Comparison of ENCODE assay signal across 24 cellular contexts in the genomic region with DNA sequence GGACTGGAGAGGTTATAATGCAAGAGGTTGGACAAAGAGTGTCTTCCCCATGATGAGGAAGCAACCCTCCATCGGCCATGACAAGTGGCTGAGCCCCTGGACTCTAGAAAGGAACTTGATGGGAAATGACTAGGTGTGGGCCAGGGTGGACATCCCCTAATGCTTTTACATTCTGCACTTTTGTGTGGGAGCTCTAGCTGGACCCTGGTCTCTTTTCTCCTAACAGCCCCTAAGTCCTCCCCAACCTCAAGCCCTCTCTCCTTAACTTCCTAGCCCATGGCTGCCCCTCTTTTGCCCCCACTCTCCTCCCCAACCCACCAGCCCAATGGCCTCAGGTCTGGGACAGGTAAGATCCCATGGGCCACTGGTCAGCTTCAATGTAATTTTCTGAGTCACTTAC. TPM values are rescaled to one million over a fixed set of nuclear protein-coding genes. Genes with fewer than 3 reads are reported as not detected.
DNase-seq lines count a peak whose midpoint lies in the region; ATAC-seq and TF ChIP-seq lines count a peak whose summit lies in the region.
"Had no signal": no experiment of that assay in that cellular context is flagged by ENCODE, and none has a peak within 500 bp of the region (broad histone marks: within the 10 kb centered on the region; RNA-seq: fewer than 3 reads in every experiment).

No MANE protein-coding gene starts in this region.

- H3K9me3 Mint-ChIP-seq in activated CD8-positive, alpha-beta memory T cell treated with anti-CD3 and anti-CD28 coated beads, Interleukin-2, amount 10 ng/mL, durations not matched to agents 7 days and 5 days (ENCODE audit: low read depth), result no peaks in the 10 kb centered on the region
- no peaks in the 10 kb centered on the region for H3K9me3 Mint-ChIP-seq in dendritic cell treated with granulocyte-macrophage colony-stimulating factor and Interleukin-4, amounts not matched to agents 40 ng/mL and 50 ng/mL, for 4 days
- H3K9me3 Mint-ChIP-seq in stimulated activated effector memory CD8-positive, alpha-beta T cell treated with anti-CD3 and anti-CD28 coated beads, Interleukin-12 subunit alpha, Interleukin-12 subunit beta, amount 100 ng/mL, for 72 hours, result no peaks in the 10 kb centered on the region
- H3K9me3 Mint-ChIP-seq: CD4-positive, alpha-beta T cell; CD8-positive, alpha-beta memory T cell had no signal

- no peak for TF ChIP-seq POLR2A in right lobe of liver (IDR thresholded peaks at IDR 0.05)

- no peak overlapping the region for H3K27ac Mint-ChIP-seq in activated CD8-positive, alpha-beta memory T cell treated with anti-CD3 and anti-CD28 coated beads, Interleukin-2, amount 10 ng/mL, durations not matched to agents 7 days and 5 days
- peak overlapping the region; percentile 37 for H3K27ac Mint-ChIP-seq in dendritic cell treated with granulocyte-macrophage colony-stimulating factor and Interleukin-4, amounts not matched to agents 40 ng/mL and 50 ng/mL, for 4 days
- H3K27ac Mint-ChIP-seq in stimulated activated effector memory CD8-positive, alpha-beta T cell treated with anti-CD3 and anti-CD28 coated beads, Interleukin-12 subunit alpha, Interleukin-12 subunit beta, amount 100 ng/mL, for 72 hours, result peak overlapping the region; percentile 39
- H3K27ac Mint-ChIP-seq: CD4-positive, alpha-beta T cell; CD8-positive, alpha-beta memory T cell had no signal

- peaks cover 11% of the 10 kb centered on the region for H3K27me3 Mint-ChIP-seq in activated CD8-positive, alpha-beta memory T cell treated with anti-CD3 and anti-CD28 coated beads, Interleukin-2, amount 10 ng/mL, durations not matched to agents 7 days and 5 days
- H3K27me3 Mint-ChIP-seq in dendritic cell treated with granulocyte-macrophage colony-stimulating factor and Interleukin-4, amounts not matched to agents 40 ng/mL and 50 ng/mL, for 4 days, result peaks cover 18% of the 10 kb centered on the region

- intact Hi-C loops in dendritic cell treated with granulocyte-macrophage colony-stimulating factor and Interleukin-4, amounts not matched to agents 40 ng/mL and 50 ng/mL, for 4 days (cut with micrococcal nuclease), result loop anchor here (5.0 kb wide), 1 partner anchor 41 kb away; the partner anchor contains the start of gene FIGLA
- intact Hi-C loops in left cardiac atrium (cut with DNase I), result no loop called here
- intact Hi-C loops in right lobe of liver (cut with DNase I), result no loop called here

- TF ChIP-seq CTCF in right lobe of liver (IDR thresholded peaks at IDR 0.05), result no peak

- H3K36me3 ChIP-seq in right lobe of liver, result no peaks in the 10 kb centered on the region
- H3K36me3 ChIP-seq: BE2C; BLaER1 treated with 17β-estradiol and CSF1 and Interleukin-3, amounts not matched to agents 10 nM and 100 nM had no signal

- DNase-seq in activated CD8-positive, alpha-beta memory T cell treated with anti-CD3 and anti-CD28 coated beads, Interleukin-2, amount 50 U/mL, for 48 hours, result peak; percentile 23
- DNase-seq in activated CD8-positive, alpha-beta memory T cell treated with anti-CD3 and anti-CD28 coated beads, Interleukin-2, amount 10 ng/mL, durations not matched to agents 7 days and 5 days, result no peak
- DNase-seq in stimulated activated effector memory CD8-positive, alpha-beta T cell treated with anti-CD3 and anti-CD28 coated beads, Interleukin-12 subunit alpha, Interleukin-12 subunit beta, amount 100 ng/mL, for 72 hours (ENCODE audit: low spot score in 2 of 2), result no peak
- no peak for DNase-seq in left cardiac atrium
- no peak for DNase-seq in right lobe of liver
- DNase-seq: 8988T; ACHN; AML-193; BE2C; CD4-positive, alpha-beta T cell; CD8-positive, alpha-beta memory T cell; DMS 273 treated with DMSO at 0.1 percent for 48 hours; DMS79; EL; GDM1; GM23248; H7; HCEC 1CT had no signal

- WGBS in right lobe of liver (ENCODE audit: insufficient coverage, low coverage, low lambda C conversion rate, missing lambda C conversion rate), result 67% methylated on average over 1 of the region's 1 CpG

- no peak overlapping the region for H3K4me3 Mint-ChIP-seq in activated CD8-positive, alpha-beta memory T cell treated with anti-CD3 and anti-CD28 coated beads, Interleukin-2, amount 10 ng/mL, durations not matched to agents 7 days and 5 days
- no peak overlapping the region for H3K4me3 Mint-ChIP-seq in dendritic cell treated with granulocyte-macrophage colony-stimulating factor and Interleukin-4, amounts not matched to agents 40 ng/mL and 50 ng/mL, for 4 days
- no peak overlapping the region for H3K4me3 Mint-ChIP-seq in stimulated activated effector memory CD8-positive, alpha-beta T cell treated with anti-CD3 and anti-CD28 coated beads, Interleukin-12 subunit alpha, Interleukin-12 subunit beta, amount 100 ng/mL, for 72 hours
- H3K4me3 Mint-ChIP-seq: CD4-positive, alpha-beta T cell; CD8-positive, alpha-beta memory T cell had no signal

- H3K4me3 ChIP-seq in right lobe of liver, result no peak overlapping the region
- H3K4me3 ChIP-seq: A549; BLaER1 treated with 17β-estradiol and CSF1 and Interleukin-3, amounts not matched to agents 10 nM and 100 nM; GM12878; GM23248 had no signal

- no peaks in the 10 kb centered on the region for H3K9me3 ChIP-seq in right lobe of liver
- H3K9me3 ChIP-seq: BE2C; BLaER1 treated with 17β-estradiol and CSF1 and Interleukin-3, amounts not matched to agents 10 nM and 100 nM had no signal

- CTCF ChIA-PET in activated CD8-positive, alpha-beta memory T cell treated with anti-CD3 and anti-CD28 coated beads, Interleukin-2, amount 10 ng/mL, durations not matched to agents 7 days and 5 days (lab: Charles Lee), result no interaction called here

- no peaks in the 10 kb centered on the region for H3K36me3 Mint-ChIP-seq in activated CD8-positive, alpha-beta memory T cell treated with anti-CD3 and anti-CD28 coated beads, Interleukin-2, amount 10 ng/mL, durations not matched to agents 7 days and 5 days
- H3K36me3 Mint-ChIP-seq in dendritic cell treated with granulocyte-macrophage colony-stimulating factor and Interleukin-4, amounts not matched to agents 40 ng/mL and 50 ng/mL, for 4 days (ENCODE audit: low read depth), result no peaks in the 10 kb centered on the region
- H3K36me3 Mint-ChIP-seq in stimulated activated effector memory CD8-positive, alpha-beta T cell treated with anti-CD3 and anti-CD28 coated beads, Interleukin-12 subunit alpha, Interleukin-12 subunit beta, amount 100 ng/mL, for 72 hours, result no peaks in the 10 kb centered on the region
- H3K36me3 Mint-ChIP-seq: CD14-positive monocyte; CD8-positive, alpha-beta memory T cell had no signal

- no peak overlapping the region for H3K27ac ChIP-seq in right lobe of liver
- H3K27ac ChIP-seq: A549; BLaER1 treated with 17β-estradiol and CSF1 and Interleukin-3, amounts not matched to agents 10 nM and 100 nM; GM23248 had no signal

- no peak for ATAC-seq in activated CD8-positive, alpha-beta memory T cell treated with anti-CD3 and anti-CD28 coated beads, Interleukin-2, amount 10 ng/mL, durations not matched to agents 7 days and 5 days
- ATAC-seq in stimulated activated effector memory CD8-positive, alpha-beta T cell treated with anti-CD3 and anti-CD28 coated beads, Interleukin-12 subunit alpha, Interleukin-12 subunit beta, amount 100 ng/mL, for 72 hours, result no peak
- no peak for ATAC-seq in left cardiac atrium
- no peak for ATAC-seq in right lobe of liver
- ATAC-seq: A549, GM12878 had no signal

- no peaks in the 10 kb centered on the region for H3K27me3 ChIP-seq in right lobe of liver
- H3K27me3 ChIP-seq: BE2C; BLaER1 treated with 17β-estradiol and CSF1 and Interleukin-3, amounts not matched to agents 10 nM and 100 nM had no signal

- H3K4me1 ChIP-seq in right lobe of liver, result no peaks in the 10 kb centered on the region
- H3K4me1 ChIP-seq: A549, BE2C had no signal

- H3K4me1 Mint-ChIP-seq in activated CD8-positive, alpha-beta memory T cell treated with anti-CD3 and anti-CD28 coated beads, Interleukin-2, amount 10 ng/mL, durations not matched to agents 7 days and 5 days, result no peaks in the 10 kb centered on the region
- peaks cover 89% of the 10 kb centered on the region for H3K4me1 Mint-ChIP-seq in dendritic cell treated with granulocyte-macrophage colony-stimulating factor and Interleukin-4, amounts not matched to agents 40 ng/mL and 50 ng/mL, for 4 days (ENCODE audit: low read depth)
- H3K4me1 Mint-ChIP-seq in stimulated activated effector memory CD8-positive, alpha-beta T cell treated with anti-CD3 and anti-CD28 coated beads, Interleukin-12 subunit alpha, Interleukin-12 subunit beta, amount 100 ng/mL, for 72 hours, result peaks cover 5% of the 10 kb centered on the region
- H3K4me1 Mint-ChIP-seq: CD8-positive, alpha-beta memory T cell had no signal

RNA-seq across cellular contexts. Expression of gene CD207, which starts 2.4 kb away (rescaled TPM):
- total RNA-seq in activated CD8-positive, alpha-beta memory T cell treated with anti-CD3 and anti-CD28 coated beads, Interleukin-2, amount 10 ng/mL, durations not matched to agents 7 days and 5 days, result not detected
- total RNA-seq in left cardiac atrium (under 1 TPM in 1 of 2 donors, not detected in 1; 0.24 TPM), right lobe of liver (under 1 TPM in 1 of 6 experiments, not detected in 5; 0.16 TPM)
- total RNA-seq: CD8-positive, alpha-beta memory T cell; GM12878; GM23248; H1; H7 had no signal

RNA-seq across cellular contexts. Expression of gene CLEC4F, which starts 12.8 kb away (rescaled TPM):
- not detected for total RNA-seq in activated CD8-positive, alpha-beta memory T cell treated with anti-CD3 and anti-CD28 coated beads, Interleukin-2, amount 10 ng/mL, durations not matched to agents 7 days and 5 days
- under 1 TPM; 0.12 to 0.21 TPM for total RNA-seq in left cardiac atrium
- not detected for total RNA-seq in right lobe of liver
- total RNA-seq: CD4-positive, alpha-beta T cell; CD8-positive, alpha-beta memory T cell; GM12878; GM23248; H1; H7 had no signal

RNA-seq across cellular contexts. Expression of gene FIGLA, which starts 42.8 kb away (rescaled TPM):
- total RNA-seq in activated CD8-positive, alpha-beta memory T cell treated with anti-CD3 and anti-CD28 coated beads, Interleukin-2, amount 10 ng/mL, durations not matched to agents 7 days and 5 days, result not detected
- total RNA-seq in left cardiac atrium (not detected), right lobe of liver (not detected)
- total RNA-seq: CD4-positive, alpha-beta T cell; CD8-positive, alpha-beta memory T cell; GM12878; GM23248; H1; H7 had no signal
